ENCODE assay signal across 23 cellular contexts in the genomic region with DNA sequence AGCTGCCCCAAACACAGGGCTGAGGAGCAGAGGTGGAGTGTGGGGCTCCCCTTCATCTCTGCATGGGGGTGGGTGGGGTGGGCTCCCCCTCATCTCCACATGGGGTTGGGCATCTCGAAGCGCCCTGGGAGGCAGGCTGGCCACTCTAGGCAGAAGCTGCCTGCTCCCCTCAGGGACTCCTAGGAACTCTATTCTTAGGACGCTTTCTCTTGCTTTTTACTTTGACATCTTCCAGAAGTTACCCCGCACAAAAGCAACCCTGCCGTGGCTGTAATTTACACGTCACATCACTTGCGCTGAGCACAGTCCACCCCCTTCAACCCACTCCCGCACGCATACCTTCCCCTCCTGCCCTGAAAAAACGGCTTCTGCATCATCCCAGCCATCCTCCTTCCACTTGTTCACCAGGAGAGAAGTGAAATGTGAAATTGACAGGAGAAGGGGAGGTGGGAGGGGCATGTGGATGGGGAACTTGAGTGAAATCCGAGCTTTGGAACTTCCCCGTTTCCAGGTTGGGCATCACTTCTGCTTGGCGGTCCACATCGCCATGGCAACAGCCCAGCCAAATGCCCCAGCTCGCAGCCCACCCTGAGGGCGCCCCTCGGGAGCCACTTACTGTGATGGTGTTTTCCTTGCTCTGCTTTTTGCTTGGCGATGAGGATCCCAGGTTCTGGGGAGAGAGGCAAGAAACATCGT. TPM values are rescaled to one million over a fixed set of nuclear protein-coding genes. Genes with fewer than 3 reads are reported as not detected.
DNase-seq lines count a peak whose midpoint lies in the region; ATAC-seq and TF ChIP-seq lines count a peak whose summit lies in the region.
"Had no signal": no experiment of that assay in that cellular context is flagged by ENCODE, and none has a peak within 500 bp of the region (broad histone marks: within the 10 kb centered on the region; RNA-seq: fewer than 3 reads in every experiment).

No MANE protein-coding gene starts in this region.

- no peaks in the 10 kb centered on the region for H3K27me3 ChIP-seq in HUES48 (ENCODE audit: control insufficient read depth, insufficient read depth, low read length)
- peaks cover 5% of the 10 kb centered on the region for H3K27me3 ChIP-seq in lower lobe of right lung (ENCODE audit: low read depth)
- no peaks in the 10 kb centered on the region for H3K27me3 ChIP-seq in transverse colon
- H3K27me3 ChIP-seq: colonic mucosa, ovary, Peyer's patch had no signal

- H3K36me3 ChIP-seq in HUES48 (ENCODE audit: control insufficient read depth, insufficient read depth, low read length) (no peaks in the 10 kb centered on the region), lower lobe of right lung (peaks cover 5% of the 10 kb centered on the region), transverse colon (no peaks in the 10 kb centered on the region)
- H3K36me3 ChIP-seq: colonic mucosa, ovary, Peyer's patch, sigmoid colon, thoracic aorta had no signal

- H3K4me3 ChIP-seq in HUES48 (ENCODE audit: low read depth, low read length) (peak overlapping the region; percentile 52), lower lobe of right lung (no peak overlapping the region), transverse colon (no peak overlapping the region)
- H3K4me3 ChIP-seq: colonic mucosa, ovary, Peyer's patch, sigmoid colon, thoracic aorta had no signal

- intact Hi-C loops in lower lobe of right lung (cut with DNase I): no loop called here
- intact Hi-C loops in transverse colon (cut with DNase I; ENCODE audit: low total_unique reads): no loop called here

- no peak for DNase-seq in lower lobe of right lung
- DNase-seq in NCI-H146 (lab: John Stamatoyannopoulos, UW): no peak
- DNase-seq in transverse colon: no peak
- DNase-seq in T-helper 2 cell: no peak
- DNase-seq: activated CD4-positive, CD25-positive, alpha-beta regulatory T cell; NCI-H1436 treated with DMSO at 0.1 percent for 48 hours; NCI-H774; sigmoid colon had no signal

- H3K9me3 ChIP-seq in HUES48 (ENCODE audit: control insufficient read depth, insufficient read depth, low read length) (no peaks in the 10 kb centered on the region), lower lobe of right lung (no peaks in the 10 kb centered on the region), transverse colon (no peaks in the 10 kb centered on the region)
- H3K9me3 ChIP-seq: colonic mucosa, ovary, Peyer's patch, sigmoid colon, thoracic aorta had no signal

- peak; percentile 11 to 24 for ATAC-seq in lower lobe of right lung
- ATAC-seq: stimulated activated memory B cell treated with anti-CD40 and anti-IgM and Interleukin-4, amounts not matched to agents 10 μg/mL and 1 μg/mL and 100 μg/mL, for 72 hours had no signal

- peaks cover 35% of the 10 kb centered on the region for H3K4me1 ChIP-seq in HUES48 (ENCODE audit: control insufficient read depth, insufficient read depth, low read length)
- peaks cover 8% of the 10 kb centered on the region for H3K4me1 ChIP-seq in lower lobe of right lung
- no peaks in the 10 kb centered on the region for H3K4me1 ChIP-seq in transverse colon
- H3K4me1 ChIP-seq: colonic mucosa, Peyer's patch had no signal

- 66 to 72% methylated on average over 8 to 19 of the region's 19 CpGs for WGBS in transverse colon (ENCODE audit: low coverage in 1 of 2), 2 donors

- TF ChIP-seq EP300 in transverse colon (IDR thresholded peaks at IDR 0.05; ENCODE audit: low read depth): no peak

- no peak for TF ChIP-seq CTCF in lower lobe of right lung (IDR thresholded peaks at IDR 0.05)
- TF ChIP-seq CTCF in transverse colon (IDR thresholded peaks at IDR 0.05): no peak

- H3K9ac ChIP-seq in HUES48 (ENCODE audit: low read depth, low read length): no peak overlapping the region

- no peak for TF ChIP-seq POLR2A in transverse colon (IDR thresholded peaks at IDR 0.05)

- in situ Hi-C loops in transverse colon (cut with MboI; ENCODE audit: low pct_ligation_motif_present in 1 of 4, low pct_unique_long_range_greater_than_20kb in 1 of 4, low sequenced_read_pairs in 3 of 4): loop anchor here in 1 of 4 donors (25.0 kb wide), 1 partner anchor 254 kb away; no protein-coding TSS in a partner anchor

- H3K27ac ChIP-seq in HUES48 (ENCODE audit: low read depth, low read length): no peak overlapping the region
- H3K27ac ChIP-seq in cingulate gyrus (ENCODE audit: low read depth, low read length): peak overlapping the region; percentile 0
- no peak overlapping the region for H3K27ac ChIP-seq in lower lobe of right lung
- H3K27ac ChIP-seq in temporal lobe (ENCODE audit: low read depth, low read length): peak overlapping the region; percentile 6
- no peak overlapping the region for H3K27ac ChIP-seq in transverse colon
- H3K27ac ChIP-seq: colonic mucosa, ovary, Peyer's patch, sigmoid colon, thoracic aorta had no signal

RNA-seq across cellular contexts. Expression of a gene that starts 53.7 kb away (rescaled TPM):
- total RNA-seq in lower lobe of right lung (not detected), temporal lobe (not detected), transverse colon (not detected)
- total RNA-seq: activated CD8-positive, alpha-beta T cell treated with anti-CD3 and anti-CD28 coated beads for 36 hours; B cell; Calu3; colonic mucosa; endothelial cell of umbilical vein; H4; left lobe of liver; Peyer's patch; SK-MEL-5 had no signal

Comparison
In these comparisons a context has a peak if more than half of its experiments do, and no peak if none do; other contexts are left out.
1. H3K27ac ChIP-seq: peak in cingulate gyrus (single experiment) and temporal lobe (single experiment); none in HUES48 (single experiment), lower lobe of right lung (single experiment) and transverse colon (0 of 4).